ENCODE assay signal across 8 cellular contexts in the genomic region with DNA sequence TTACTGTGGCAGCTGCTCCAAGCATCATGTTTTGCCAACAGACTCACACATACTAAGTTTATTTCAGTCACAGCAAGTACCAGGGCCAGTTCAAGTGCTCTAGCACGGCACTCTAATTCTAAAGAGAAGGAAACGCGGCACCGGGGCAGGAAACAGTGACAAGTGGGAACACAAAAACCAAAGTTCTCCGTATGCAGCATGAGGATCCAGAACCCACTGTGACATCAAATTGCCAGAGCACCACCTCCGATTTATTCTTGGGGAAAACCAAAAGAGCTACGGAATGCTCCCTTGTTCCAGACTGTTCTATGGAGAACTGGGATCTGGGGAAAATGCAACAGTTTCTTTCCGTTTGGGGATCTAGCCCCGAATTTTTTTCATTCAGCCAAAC. TPM values are rescaled to one million over a fixed set of nuclear protein-coding genes. Genes with fewer than 3 reads are reported as not detected.
A peak's percentile ranks its signal among the peaks of the same experiment; 100 is the strongest.
DNase-seq lines count a peak whose midpoint lies in the region; ATAC-seq and TF ChIP-seq lines count a peak whose summit lies in the region.

No MANE protein-coding gene starts in this region.

- peak overlapping the region in 2 of 4 donors; percentile 77 to 78 for H3K27ac ChIP-seq in Peyer's patch

- ATAC-seq in HG02798 (IDR thresholded peaks at IDR 0.05; ENCODE audit: poor library complexity, unreplicated experiment): peak; percentile 1

- in situ Hi-C loops in ACHN (cut with HindIII; ENCODE audit: low pct_ligation_motif_present, low pct_unique_long_range_greater_than_20kb, low sequenced_read_pairs): no loop called here

- DNase-seq in NCI-H526 treated with DMSO at 0.1 percent for 48 hours (lab: John Stamatoyannopoulos, UW) (peak; percentile 49), NCI-H526 (lab: John Stamatoyannopoulos, UW) (no peak), Peyer's patch (peak; percentile 23 to 50 (median 48)), myocyte (ENCODE audit: low read depth) (peak; percentile 10), ACHN (no peak), NCI-H2196 (lab: John Stamatoyannopoulos, UW; ENCODE audit: unreplicated experiment) (no peak)
- peak; percentile 16 for DNase-seq in effector CD4-positive, alpha-beta T cell

- H3K27me3 ChIP-seq in Peyer's patch: no peaks in the 10 kb centered on the region

- no peak for TF ChIP-seq CTCF in Peyer's patch (IDR thresholded peaks at IDR 0.05)

- no peak for TF ChIP-seq POLR2A in Peyer's patch (IDR thresholded peaks at IDR 0.05)

- peak overlapping the region; percentile 53 to 84 (median 66) for H3K4me3 ChIP-seq in Peyer's patch

- H3K4me1 ChIP-seq in Peyer's patch: peaks cover 0 to 10% (median 5%) of the 10 kb centered on the region in 4 donors

- H3K9me3 ChIP-seq in Peyer's patch: no peaks in the 10 kb centered on the region

- peaks cover 0 to 5% (median 0%) of the 10 kb centered on the region in 3 donors for H3K36me3 ChIP-seq in Peyer's patch

RNA-seq across cellular contexts. Expression of gene PTER, which starts 0.4 kb away (rescaled TPM):
- 10 to 100 TPM; 14.1 to 26.4 (median 23.4) TPM for total RNA-seq in Peyer's patch
- total RNA-seq in myocyte: 1.7 and 3.1 TPM in 2 replicates
- polyA plus RNA-seq in myocyte (2012): 0.98 TPM

Comparison
In these comparisons a context has a peak if more than half of its experiments do, and no peak if none do; other contexts are left out.
1. DNase-seq: peak in NCI-H526 treated with DMSO at 0.1 percent for 48 hours (single experiment), Peyer's patch (3 of 3), effector CD4-positive, alpha-beta T cell (single experiment) and myocyte (single experiment); none in NCI-H526 (0 of 2), ACHN (single experiment) and NCI-H2196 (single experiment).